In genomic region chr5:74685979-74686631, GRCh38 we compare ENCODE assay signal across 8 cellular contexts. TPM values are rescaled to one million over a fixed set of nuclear protein-coding genes. Genes with fewer than 3 reads are reported as not detected.
DNase-seq lines count a peak whose midpoint lies in the region; ATAC-seq, FAIRE-seq and TF ChIP-seq lines count a peak whose summit lies in the region.

No MANE protein-coding gene starts in this region.

- 57% methylated on average over 10 of the region's 10 CpGs for WGBS in smooth muscle cell (ENCODE audit: low lambda C conversion rate)

- DNase-seq in A673 (ENCODE audit: low spot score) = no peak
- DNase-seq in activated naive CD8-positive, alpha-beta T cell treated with anti-CD3 and anti-CD28 coated beads for 36 hours = peak; percentile 1
- DNase-seq in smooth muscle cell (lab: John Stamatoyannopoulos, UW; ENCODE audit: unreplicated experiment) = no peak
- no peak for DNase-seq in NCI-H1105 treated with DMSO at 0.1 percent for 48 hours (lab: John Stamatoyannopoulos, UW)
- DNase-seq in frontal cortex (ENCODE audit: low spot score in 2 of 2) = no peak

- H3K4me3 Mint-ChIP-seq in activated naive CD8-positive, alpha-beta T cell treated with anti-CD3 and anti-CD28 coated beads for 36 hours = peak overlapping the region; percentile 92

- H2AFZ ChIP-seq in smooth muscle cell (ENCODE audit: low read depth) = peak overlapping the region; percentile 93

- no peaks in the 10 kb centered on the region for H4K20me1 ChIP-seq in smooth muscle cell (ENCODE audit: low read depth)

- peaks cover 5% of the 10 kb centered on the region for H3K79me2 ChIP-seq in smooth muscle cell (ENCODE audit: low read depth)

- peaks cover 20% of the 10 kb centered on the region for H3K4me1 Mint-ChIP-seq in activated naive CD8-positive, alpha-beta T cell treated with anti-CD3 and anti-CD28 coated beads for 36 hours

- POLR2A ChIA-PET in A673 (lab: Charles Lee; ENCODE audit: low non-redundant PET) = no interaction called here

- H3K4me3 ChIP-seq in A673 (ENCODE audit: low read depth, low read length, poor library complexity, severe bottlenecking) (peak overlapping the region; percentile 82), iPS-11a (ENCODE audit: low read depth, low read length) (peak overlapping the region; percentile 72), smooth muscle cell (peak overlapping the region; percentile 82)

- peak; percentile 33 for ATAC-seq in GM19025 (IDR thresholded peaks at IDR 0.05; ENCODE audit: low read depth, unreplicated experiment)
- ATAC-seq in HG03342 (IDR thresholded peaks at IDR 0.05; ENCODE audit: unreplicated experiment) = peak; percentile 63

- H3K4me1 ChIP-seq in A673 (ENCODE audit: insufficient read depth, low read length, poor library complexity, severe bottlenecking) (no peaks in the 10 kb centered on the region), smooth muscle cell (ENCODE audit: low read depth) (peaks cover 8% of the 10 kb centered on the region)

- peak overlapping the region; percentile 74 for H3K27ac Mint-ChIP-seq in activated naive CD8-positive, alpha-beta T cell treated with anti-CD3 and anti-CD28 coated beads for 36 hours

- H3K27me3 ChIP-seq in A673 (replicated peaks; ENCODE audit: insufficient read depth, low read depth, low read length, poor library complexity) (no peaks in the 10 kb centered on the region), smooth muscle cell (ENCODE audit: low read depth) (no peaks in the 10 kb centered on the region)

- TSS peak; percentile 44 for BruUV-seq in A673 (replicated peaks; lab: Mats Ljungman, UMichigan)

- H3K9me3 ChIP-seq in A673 (ENCODE audit: low read depth, low read length, poor library complexity, severe bottlenecking) = no peaks in the 10 kb centered on the region
- no peaks in the 10 kb centered on the region for H3K9me3 ChIP-seq in smooth muscle cell (replicated peaks; ENCODE audit: low read depth)

- no peak for FAIRE-seq in frontal cortex (lab: Jason Lieb, UNC)

- H3F3A ChIP-seq in smooth muscle cell (ENCODE audit: low read depth) = no peaks in the 10 kb centered on the region

- H3K36me3 ChIP-seq in A673 (ENCODE audit: insufficient read depth, low read length, poor library complexity, severe bottlenecking) = no peaks in the 10 kb centered on the region
- no peaks in the 10 kb centered on the region for H3K36me3 ChIP-seq in smooth muscle cell (ENCODE audit: low read depth)

- TF ChIP-seq CTCF in A673 (conservative IDR thresholded peaks at IDR 0.05; ENCODE audit: low read depth, low read length) = no peak
- no peak for TF ChIP-seq CTCF in smooth muscle cell (IDR thresholded peaks at IDR 0.05; ENCODE audit: borderline replicate concordance, insufficient read depth, poor library complexity, severe bottlenecking)

- H3K9me3 Mint-ChIP-seq in activated naive CD8-positive, alpha-beta T cell treated with anti-CD3 and anti-CD28 coated beads for 36 hours = no peaks in the 10 kb centered on the region

- peak overlapping the region; percentile 87 for H3K9ac ChIP-seq in smooth muscle cell (ENCODE audit: low read depth)

- peaks cover 16% of the 10 kb centered on the region for H3K36me3 Mint-ChIP-seq in activated naive CD8-positive, alpha-beta T cell treated with anti-CD3 and anti-CD28 coated beads for 36 hours

- no peaks in the 10 kb centered on the region for H3K27me3 Mint-ChIP-seq in activated naive CD8-positive, alpha-beta T cell treated with anti-CD3 and anti-CD28 coated beads for 36 hours

- peak overlapping the region; percentile 99 for H3K4me2 ChIP-seq in smooth muscle cell

- intact Hi-C loops in A673 (cut with micrococcal nuclease; ENCODE audit: unreplicated experiment) = no loop called here

- CTCF ChIA-PET in A673 (lab: Charles Lee) = no interaction called here

- H3K27ac ChIP-seq in A673 (ENCODE audit: low read depth, low read length, poor library complexity, severe bottlenecking) = no peak overlapping the region
- H3K27ac ChIP-seq in smooth muscle cell (ENCODE audit: low read depth) = no peak overlapping the region

RNA-seq across cellular contexts. Expression of gene HEXB, which starts 1.1 kb away (rescaled TPM):
- 65.3 TPM in 2 replicates for total RNA-seq in A673 (2021)
- total RNA-seq in activated naive CD8-positive, alpha-beta T cell treated with anti-CD3 and anti-CD28 coated beads for 36 hours = 10 to 100 TPM; 44.7 to 51.7 TPM
- total RNA-seq in smooth muscle cell = 109 and 111 TPM in 2 replicates
- polyA plus RNA-seq in smooth muscle cell = 102 and 108 TPM in 2 replicates
- total RNA-seq in frontal cortex = 29.8 TPM

RNA-seq across cellular contexts. Expression of gene ENC1, which starts 45.6 kb away (rescaled TPM):
- total RNA-seq in A673 (2021) (6.3 and 7.9 TPM in 2 replicates), smooth muscle cell (110 and 117 TPM in 2 replicates), frontal cortex (1,653 TPM)
- under 1 TPM; 0.52 to 0.60 TPM for total RNA-seq in activated naive CD8-positive, alpha-beta T cell treated with anti-CD3 and anti-CD28 coated beads for 36 hours
- 17.4 and 73.4 TPM in 2 replicates for polyA plus RNA-seq in smooth muscle cell

Comparison
In these comparisons a context has a peak if more than half of its experiments do, and no peak if none do; other contexts are left out.
1. RNA of gene ENC1, which starts 45.6 kb away (total RNA-seq): 1,653 TPM in frontal cortex (single experiment); 110 to 117 TPM in smooth muscle cell, 6.3 to 7.9 TPM in A673 and 0.52 to 0.60 TPM in activated naive CD8-positive, alpha-beta T cell treated with anti-CD3 and anti-CD28 coated beads for 36 hours; every median in the first group is over 10 times any median in the second.
2. Peak in every context shown above with its lines, with median percentiles within 50 percentile points of each other: H3K4me3 ChIP-seq.